Comparison of ENCODE assay signal across 9 cellular contexts in genomic region chrX:38806875-38807601, GRCh38. TPM values are rescaled to one million over a fixed set of nuclear protein-coding genes. Genes with fewer than 3 reads are reported as not detected.
DNase-seq lines count a peak whose midpoint lies in the region; ATAC-seq, FAIRE-seq and TF ChIP-seq lines count a peak whose summit lies in the region.
"Had no signal": no experiment of that assay in that cellular context is flagged by ENCODE, and none has a peak within 500 bp of the region (broad histone marks: within the 10 kb centered on the region; RNA-seq: fewer than 3 reads in every experiment).

No MANE protein-coding gene starts in this region.

- H3K27me3 ChIP-seq in Panc1 (ENCODE audit: control insufficient read depth, insufficient read depth, low read length): no peaks in the 10 kb centered on the region

- BruUV-seq in Panc1 (replicated peaks; lab: Mats Ljungman, UMichigan): no TSS peak

- CTCF ChIA-PET in Panc1 (lab: Charles Lee): interaction anchor here (0.6 kb wide), 1 partner anchor 1458 kb away, joined by 3 read pairs; the partner anchor contains the start of gene PRRG1

- no peak for TF ChIP-seq CTCF in Panc1 (IDR thresholded peaks at IDR 0.05)
- no peak for TF ChIP-seq CTCF in retinal pigment epithelial cell (conservative IDR thresholded peaks at IDR 0.05; ENCODE audit: low read depth, low read length)

- no peaks in the 10 kb centered on the region; the same call in 1 of the 2 replicates for H3K4me1 ChIP-seq in Panc1 (ENCODE audit: control insufficient read depth, insufficient read depth, low read length)

- H3K4me3 ChIP-seq in Panc1 (ENCODE audit: low read depth in 2 of 2, low read length in 2 of 2): peak overlapping the region; percentile 30 to 58
- H3K4me3 ChIP-seq in retinal pigment epithelial cell (ENCODE audit: low read length): peak overlapping the region; percentile 68

- H3K27ac ChIP-seq in Panc1 (ENCODE audit: low read length): peak overlapping the region; percentile 77; the same call in 1 of the 2 replicates

- H3K9me3 ChIP-seq in Panc1 (ENCODE audit: control insufficient read depth, insufficient read depth, low read depth, low read length): no peaks in the 10 kb centered on the region

- in situ Hi-C loops in Panc1 (cut with HindIII; ENCODE audit: low pct_unique_long_range_greater_than_20kb, low sequenced_read_pairs): no loop called here

- TF ChIP-seq POLR2A in erythroblast (IDR thresholded peaks at IDR 0.05; ENCODE audit: low read length): peak; percentile 60

- POLR2A ChIA-PET in Panc1 (lab: Charles Lee): no interaction called here

- ATAC-seq in Panc1: no peak
- ATAC-seq: left cardiac atrium had no signal

- FAIRE-seq in GM18507 (lab: Jason Lieb, UNC): peak; percentile 21

- H3K36me3 ChIP-seq in Panc1 (ENCODE audit: control insufficient read depth, insufficient read depth, low read length): no peaks in the 10 kb centered on the region

- DNase-seq in GM18507 (ENCODE audit: extremely low spot score, insufficient read length, low read depth) (no peak), Panc1 (ENCODE audit: low read depth, low spot score) (no peak), erythroblast (lab: John Stamatoyannopoulos, UW) (peak; percentile 77 to 88), retinal pigment epithelial cell (ENCODE audit: low read depth) (no peak), GM19240 (ENCODE audit: insufficient read length, low spot score) (no peak), putamen (ENCODE audit: low spot score) (no peak), NCI-H146 (lab: John Stamatoyannopoulos, UW) (no peak), NCI-H2196 treated with DMSO at 0.1 percent for 48 hours (lab: John Stamatoyannopoulos, UW; ENCODE audit: unreplicated experiment) (no peak)
- DNase-seq: left cardiac atrium had no signal

- intact Hi-C loops in Panc1 (cut with micrococcal nuclease; ENCODE audit: unreplicated experiment): no loop called here

RNA-seq across cellular contexts. Expression of gene MID1IP1, which starts 5.8 kb away (rescaled TPM):
- 14.0 TPM for total RNA-seq in Panc1 (2021; ENCODE audit: unreplicated experiment)
- 30.0 TPM for polyA plus RNA-seq in Panc1 (2012; ENCODE audit: insufficient read length)

Comparison
In these comparisons a context has a peak if more than half of its experiments do, and no peak if none do; other contexts are left out.
1. DNase-seq: peak in erythroblast (2 of 2); none in GM18507 (single experiment), Panc1 (single experiment), retinal pigment epithelial cell (single experiment), GM19240 (single experiment), putamen (single experiment), NCI-H146 (single experiment) and NCI-H2196 treated with DMSO at 0.1 percent for 48 hours (single experiment).